In genomic region chr4:141686146-141686775, GRCh38 we compare ENCODE assay signal across 15 cellular contexts. TPM values are rescaled to one million over a fixed set of nuclear protein-coding genes. Genes with fewer than 3 reads are reported as not detected.
DNase-seq lines count a peak whose midpoint lies in the region; ATAC-seq and TF ChIP-seq lines count a peak whose summit lies in the region.
"Had no signal": no experiment of that assay in that cellular context is flagged by ENCODE, and none has a peak within 500 bp of the region (broad histone marks: within the 10 kb centered on the region; RNA-seq: fewer than 3 reads in every experiment).

No MANE protein-coding gene starts in this region.

- TF ChIP-seq CTCF in HFF-Myc (IDR thresholded peaks at IDR 0.05; ENCODE audit: low read depth, low read length, missing control alignments) = no peak
- TF ChIP-seq CTCF in fibroblast of pulmonary artery (IDR thresholded peaks at IDR 0.05; ENCODE audit: low read length, missing control alignments) = no peak
- no peak for TF ChIP-seq CTCF in GM20000 (IDR thresholded peaks at IDR 0.05; ENCODE audit: extremely low read depth, missing control alignments)

- no peaks in the 10 kb centered on the region for H3K27me3 ChIP-seq in ACC112 (ENCODE audit: insufficient read depth, low read length)
- H3K27me3 ChIP-seq: BLaER1 treated with 17β-estradiol and CSF1 and Interleukin-3, amounts not matched to agents 10 nM and 100 nM had no signal

- ATAC-seq in HG03354 (IDR thresholded peaks at IDR 0.05; ENCODE audit: poor library complexity, severe bottlenecking, unreplicated experiment) = no peak
- no peak for ATAC-seq in HG03432 (IDR thresholded peaks at IDR 0.05; ENCODE audit: unreplicated experiment)
- no peak for ATAC-seq in HG02852 (IDR thresholded peaks at IDR 0.05; ENCODE audit: unreplicated experiment)
- ATAC-seq: left lobe of liver had no signal

- H2AFZ ChIP-seq in ACC112 (ENCODE audit: low read length, unreplicated experiment) = no peak overlapping the region

- H3K36me3 ChIP-seq in ACC112 (ENCODE audit: insufficient read depth, low read length) = no peaks in the 10 kb centered on the region
- H3K36me3 ChIP-seq: BLaER1 treated with 17β-estradiol and CSF1 and Interleukin-3, amounts not matched to agents 10 nM and 100 nM had no signal

- H3K4me1 ChIP-seq in ACC112 (ENCODE audit: control insufficient read depth, insufficient read depth, low read length, unreplicated experiment) = peaks cover 25% of the 10 kb centered on the region

- no peaks in the 10 kb centered on the region for H3K79me2 ChIP-seq in ACC112 (ENCODE audit: control insufficient read depth, insufficient read depth, low read length, unreplicated experiment)

- peak; percentile 24 for DNase-seq in HFF-Myc (ENCODE audit: extremely low read depth, low read depth)
- DNase-seq in RPMI7951 (ENCODE audit: low read depth) = peak; percentile 32
- peak; percentile 85 for DNase-seq in fibroblast of pulmonary artery (ENCODE audit: low read depth)
- DNase-seq in GM20000 (ENCODE audit: low spot score) = no peak
- DNase-seq: activated CD8-positive, alpha-beta memory T cell treated with anti-CD3 and anti-CD28 coated beads, Interleukin-2, amount 50 U/mL, for 4 hours; aorta; NCI-H1436 treated with DMSO at 0.1 percent for 48 hours; stimulated activated CD4-positive, alpha-beta T cell treated with anti-CD3 and anti-CD28 coated beads, Interleukin-2, amount 100 ng/mL, for 48 hours; T-helper 9 cell had no signal

- peak overlapping the region; percentile 60 for H3K27ac ChIP-seq in ACC112 (ENCODE audit: low read depth, low read length)
- H3K27ac ChIP-seq: BLaER1 treated with 17β-estradiol and CSF1 and Interleukin-3, amounts not matched to agents 10 nM and 100 nM had no signal

- H3K4me3 ChIP-seq in ACC112 (ENCODE audit: low read depth, low read length) = no peak overlapping the region
- H3K4me3 ChIP-seq in HFF-Myc (replicated peaks; ENCODE audit: low read depth, low read length) = no peak overlapping the region
- H3K4me3 ChIP-seq in fibroblast of pulmonary artery (replicated peaks; ENCODE audit: low read depth, low read length) = no peak overlapping the region
- H3K4me3 ChIP-seq: BLaER1 treated with 17β-estradiol and CSF1 and Interleukin-3, amounts not matched to agents 10 nM and 100 nM had no signal

RNA-seq across cellular contexts. Expression of gene IL15, which starts 49.9 kb away (rescaled TPM):
- total RNA-seq in RPMI7951 (2014; rRNA removed; shearing (Covaris generic)) = 4.4 and 4.7 TPM in 2 replicates
